8 cellular contexts compared by ENCODE assay signal in the genomic region with DNA sequence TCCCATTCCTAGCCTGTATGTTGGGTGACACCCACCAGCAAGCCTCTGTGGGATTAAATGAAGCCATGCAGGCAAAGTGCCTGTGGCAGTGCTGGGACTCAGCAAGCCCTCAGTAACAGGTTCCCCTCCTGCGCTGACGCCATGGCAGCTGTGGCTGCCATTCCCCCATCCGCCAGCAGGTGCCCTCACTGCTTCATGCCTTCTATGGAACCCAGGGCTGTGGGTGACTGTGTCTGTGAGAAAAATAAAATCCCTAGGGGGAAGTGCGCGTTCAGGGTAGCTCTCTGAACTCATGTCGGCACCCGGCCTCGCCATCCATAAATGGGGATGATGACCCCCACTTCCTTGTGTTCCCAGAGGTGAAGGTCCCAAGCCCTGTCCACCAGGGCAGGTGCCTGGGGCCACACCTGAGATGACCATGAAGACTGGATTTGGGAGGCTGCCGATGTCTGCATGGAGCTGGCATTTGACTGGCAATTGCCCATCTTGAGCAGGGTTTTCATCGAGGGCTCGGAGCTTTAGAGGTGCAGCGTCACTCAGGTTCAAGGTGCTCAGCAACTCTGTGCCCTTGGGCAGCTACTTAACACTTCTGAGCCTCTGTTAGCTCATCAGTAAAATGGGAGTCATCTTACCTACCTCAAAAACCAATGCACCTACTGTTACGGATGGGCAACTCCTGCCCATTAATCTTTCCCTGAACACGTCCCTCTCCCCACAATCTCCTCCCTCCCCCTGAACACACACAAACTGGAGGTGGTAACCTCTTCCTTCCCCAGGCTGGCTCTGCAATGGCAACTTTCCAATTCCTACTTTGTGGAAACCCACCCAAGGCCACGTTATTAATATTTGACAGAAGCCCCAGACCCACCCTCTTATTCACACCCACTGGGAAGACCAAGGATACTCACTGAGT. TPM values are rescaled to one million over a fixed set of nuclear protein-coding genes. Genes with fewer than 3 reads are reported as not detected.
DNase-seq lines count a peak whose midpoint lies in the region; ATAC-seq and TF ChIP-seq lines count a peak whose summit lies in the region.

No MANE protein-coding gene starts in this region.

- H3K4me2 ChIP-seq in DND-41 (ENCODE audit: insufficient read depth, low read length) (peak overlapping the region; percentile 76), fibroblast of lung (ENCODE audit: extremely low read depth, insufficient read depth, low read length) (no peak overlapping the region)

- TF ChIP-seq CTCF in DND-41 (IDR thresholded peaks at IDR 0.05; ENCODE audit: borderline replicate concordance, extremely low read depth, low read length, poor library complexity, severe bottlenecking) (peak; percentile 99), Panc1 (IDR thresholded peaks at IDR 0.05) (peak; percentile 96), fibroblast of lung (conservative IDR thresholded peaks at IDR 0.05 in 1 of 2, IDR thresholded peaks at IDR 0.05 in 1 of 2; ENCODE audit: low read depth in 1 of 2, low read length in 2 of 2) (peak; percentile 96 to 99), neutrophil (IDR thresholded peaks at IDR 0.05) (peak; percentile 45), testis (IDR thresholded peaks at IDR 0.05) (peak; percentile 32 to 78 (median 69))

- H3K9ac ChIP-seq in DND-41 (ENCODE audit: low read depth, low read length) (peak overlapping the region; percentile 67; the same call in 1 of the 2 replicates), fibroblast of lung (ENCODE audit: insufficient read depth, low read length) (no peak overlapping the region)

- H3K36me3 ChIP-seq in DND-41 (ENCODE audit: insufficient read depth, low read length) (no peaks in the 10 kb centered on the region), Panc1 (ENCODE audit: control insufficient read depth, insufficient read depth, low read length) (no peaks in the 10 kb centered on the region), fibroblast of lung (ENCODE audit: control insufficient read depth, insufficient read depth, low read length) (no peaks in the 10 kb centered on the region), neutrophil (no peaks in the 10 kb centered on the region), testis (ENCODE audit: low read depth, missing control alignments) (no peaks in the 10 kb centered on the region)

- no peaks in the 10 kb centered on the region for H3K36me3 Mint-ChIP-seq in activated T-cell treated with anti-CD3 and anti-CD28 coated beads, Interleukin-2, amount 50 U/mL, for 4 hours (ENCODE audit: insufficient read depth)

- ATAC-seq in DND-41 (ENCODE audit: insufficient read depth, low read depth) (peak; percentile 75), GM21528 (IDR thresholded peaks at IDR 0.05; ENCODE audit: low FRiP score, unreplicated experiment) (peak; percentile 88), Panc1 (peak; percentile 85)
- peak; percentile 67 to 69 for ATAC-seq in activated T-cell treated with anti-CD3 and anti-CD28 coated beads, Interleukin-2, amount 50 U/mL, for 4 hours

- no peak for TF ChIP-seq POLR2A in testis (IDR thresholded peaks at IDR 0.05)

- H3K79me2 ChIP-seq in DND-41 (ENCODE audit: insufficient read depth, low read length) (peaks cover 23% of the 10 kb centered on the region), fibroblast of lung (ENCODE audit: control insufficient read depth, insufficient read depth, low read length) (no peaks in the 10 kb centered on the region)

- peak overlapping the region in 1 of 2 experiments; percentile 44; a peak in 2 of 4 replicates for H3K4me3 ChIP-seq in DND-41 (ENCODE audit: low read depth in 1 of 2, low read length in 2 of 2)
- H3K4me3 ChIP-seq in Panc1 (ENCODE audit: low read depth in 2 of 2, low read length in 2 of 2) = no peak overlapping the region
- H3K4me3 ChIP-seq in fibroblast of lung (replicated peaks in 1 of 4; ENCODE audit: control extremely low read depth in 1 of 4, insufficient read depth in 1 of 4, low read depth in 3 of 4, low read length in 4 of 4) = no peak overlapping the region
- no peak overlapping the region for H3K4me3 ChIP-seq in neutrophil (ENCODE audit: low read depth in 1 of 2, low read length in 1 of 2)
- no peak overlapping the region for H3K4me3 ChIP-seq in testis

- H3K27me3 ChIP-seq in DND-41 (ENCODE audit: insufficient read depth, low read length, poor library complexity) (peaks cover 38% of the 10 kb centered on the region), Panc1 (ENCODE audit: control insufficient read depth, insufficient read depth, low read length) (peaks cover 7% of the 10 kb centered on the region; the same call in 1 of the 2 replicates), fibroblast of lung (ENCODE audit: control insufficient read depth, insufficient read depth, low read length) (peaks cover 44% of the 10 kb centered on the region), neutrophil (peaks cover 58% of the 10 kb centered on the region), testis (no peaks in the 10 kb centered on the region)

- BruUV-seq in Panc1 (replicated peaks; lab: Mats Ljungman, UMichigan) = no TSS peak

- no peaks in the 10 kb centered on the region for H3K9me3 ChIP-seq in DND-41 (ENCODE audit: insufficient read depth, low read length, severe bottlenecking)
- no peaks in the 10 kb centered on the region for H3K9me3 ChIP-seq in Panc1 (ENCODE audit: control insufficient read depth, insufficient read depth, low read depth, low read length)
- H3K9me3 ChIP-seq in fibroblast of lung (ENCODE audit: control insufficient read depth, insufficient read depth, low read depth, low read length) = no peaks in the 10 kb centered on the region
- H3K9me3 ChIP-seq in neutrophil = no peaks in the 10 kb centered on the region
- no peaks in the 10 kb centered on the region for H3K9me3 ChIP-seq in testis

- CTCF ChIA-PET in Panc1 (lab: Charles Lee) = interaction anchor here (0.6 to 3.4 kb wide), 5 partner anchors 10 to 59 kb away, joined by 3 to 14 read pairs (median 4); no protein-coding TSS in a partner anchor

- intact Hi-C loops in Panc1 (cut with micrococcal nuclease; ENCODE audit: unreplicated experiment) (loop anchor here (2.0 kb wide), 3 partner anchors 30 to 92 kb away; no protein-coding TSS in a partner anchor), testis (cut with DNase I; ENCODE audit: low total_unique reads) (no loop called here)

- H3K4me3 Mint-ChIP-seq in activated T-cell treated with anti-CD3 and anti-CD28 coated beads, Interleukin-2, amount 50 U/mL, for 4 hours = peak overlapping the region; percentile 19

- WGBS in testis, 2 donors = 53% methylated on average over 7 to 15 of the region's 15 CpGs

- H3K27ac ChIP-seq in DND-41 (ENCODE audit: low read length) (peak overlapping the region; percentile 75), Panc1 (ENCODE audit: low read length) (no peak overlapping the region), fibroblast of lung (ENCODE audit: insufficient read depth, low read length) (no peak overlapping the region), neutrophil (no peak overlapping the region), testis (no peak overlapping the region)

- H3K9me3 Mint-ChIP-seq in activated T-cell treated with anti-CD3 and anti-CD28 coated beads, Interleukin-2, amount 50 U/mL, for 4 hours = no peaks in the 10 kb centered on the region

- POLR2A ChIA-PET in Panc1 (lab: Charles Lee) = no interaction called here

- H2AFZ ChIP-seq in DND-41 (ENCODE audit: low read depth, low read length) (peak overlapping the region; percentile 49), fibroblast of lung (ENCODE audit: low read length) (no peak overlapping the region)

- peaks cover 48% of the 10 kb centered on the region for H3K4me1 Mint-ChIP-seq in activated T-cell treated with anti-CD3 and anti-CD28 coated beads, Interleukin-2, amount 50 U/mL, for 4 hours (ENCODE audit: low read depth)

- H3K4me1 ChIP-seq in DND-41 (ENCODE audit: insufficient read depth, low read length) (peaks cover 56% of the 10 kb centered on the region), Panc1 (ENCODE audit: control insufficient read depth, insufficient read depth, low read length) (peaks cover 3% of the 10 kb centered on the region; the same call in 1 of the 2 replicates), fibroblast of lung (ENCODE audit: control insufficient read depth, extremely low read depth, insufficient read depth, low read length) (no peaks in the 10 kb centered on the region), neutrophil (ENCODE audit: control insufficient read depth in 1 of 2, insufficient read depth in 1 of 2, low read depth in 1 of 2, low read length in 1 of 2) (no peaks in the 10 kb centered on the region), testis (peaks cover 3% of the 10 kb centered on the region)

- DNase-seq in DND-41 = peak; percentile 91
- peak in 59 of 76 experiments; percentile 5 to 73 (median 45) for DNase-seq in HUDEP-2 (lab: John Stamatoyannopoulos, UW; ENCODE audit: unreplicated experiment in 76 of 76)
- DNase-seq in Panc1 (ENCODE audit: low read depth, low spot score) = peak; percentile 54
- DNase-seq in activated T-cell treated with anti-CD3 and anti-CD28 coated beads, Interleukin-2, amount 50 U/mL, for 4 hours = peak; percentile 83
- peak; percentile 32 to 66 for DNase-seq in fibroblast of lung (ENCODE audit: low read depth in 2 of 2)
- DNase-seq in testis = peak; percentile 73

- in situ Hi-C loops in Panc1 (cut with HindIII; ENCODE audit: low pct_unique_long_range_greater_than_20kb, low sequenced_read_pairs) = no loop called here

- H4K20me1 ChIP-seq in DND-41 (ENCODE audit: insufficient read depth, low read length) (peaks cover 3% of the 10 kb centered on the region; the same call in 1 of the 2 replicates), fibroblast of lung (ENCODE audit: control insufficient read depth, extremely low read depth, insufficient read depth, low read length) (no peaks in the 10 kb centered on the region)

- H3K27me3 Mint-ChIP-seq in activated T-cell treated with anti-CD3 and anti-CD28 coated beads, Interleukin-2, amount 50 U/mL, for 4 hours (ENCODE audit: low read depth) = peaks cover 8% of the 10 kb centered on the region

RNA-seq across cellular contexts. Expression of a gene that starts 2.9 kb away (rescaled TPM):
- 1.3 TPM for total RNA-seq in Panc1 (2021; ENCODE audit: unreplicated experiment)
- 1.6 TPM for polyA plus RNA-seq in Panc1 (2012; ENCODE audit: insufficient read length)
- 1 to 10 TPM; 5.6 to 6.1 (median 6.1) TPM for total RNA-seq in activated T-cell treated with anti-CD3 and anti-CD28 coated beads, Interleukin-2, amount 50 U/mL, for 4 hours
- under 0.01 TPM in 1 of 2 replicates, not detected in the other for total RNA-seq in fibroblast of lung
- polyA plus RNA-seq in fibroblast of lung = not detected in 2 replicates
- not detected in 2 replicates for polyA plus RNA-seq in fibroblast of lung (2012)
- not detected in 2 replicates for polyA minus RNA-seq in fibroblast of lung (ENCODE audit: low replicate concordance)
- total RNA-seq in testis = under 1 TPM; 0.62 to 0.79 TPM
- polyA plus RNA-seq in testis (ENCODE audit: insufficient read depth, low read depth, low replicate concordance) = 1.3 TPM

Comparison
In these comparisons a context has a peak if more than half of its experiments do, and no peak if none do; other contexts are left out.
1. CTCF ChIP-seq: peak in every context shown above with its lines; median percentile 99 in DND-41; 98 in fibroblast of lung; 96 in Panc1; 69 in testis; 45 in neutrophil.